In the genomic region with DNA sequence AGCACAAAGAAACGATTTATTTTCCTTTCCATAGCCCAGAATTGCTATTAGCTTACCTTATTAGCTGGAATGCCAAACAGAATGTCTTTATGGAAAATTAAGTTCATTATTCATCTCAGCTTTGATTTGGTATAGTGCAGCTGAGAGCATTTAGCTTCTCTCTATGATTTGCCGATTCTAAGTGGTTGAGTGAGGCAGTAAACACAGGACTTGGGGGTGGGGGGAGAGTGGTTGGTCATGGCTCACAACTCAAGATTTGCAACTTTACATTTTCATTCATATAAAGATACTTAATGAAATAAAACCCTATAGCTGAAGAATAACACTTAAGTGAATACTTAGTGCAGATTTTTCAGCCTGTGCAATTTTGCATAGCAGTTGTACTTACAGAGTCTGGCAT, we compare ENCODE assay signal across 25 cellular contexts.
"Had no signal": no experiment of that assay in that cellular context is flagged by ENCODE, and none has a peak within 500 bp of the region (broad histone marks: within the 10 kb centered on the region; RNA-seq: fewer than 3 reads in every experiment).

No MANE protein-coding gene starts in this region.

- H3K27me3 ChIP-seq: esophagus squamous epithelium, right lobe of liver, suprapubic skin, upper lobe of right lung, vagina had no signal

- H3K4me1 Mint-ChIP-seq: memory B cell; natural killer cell; stimulated activated naive CD8-positive, alpha-beta T cell treated with anti-CD3 and anti-CD28 coated beads, Interleukin-15, amount 100 ng/mL, for 72 hours had no signal

- H3K4me3 ChIP-seq: coronary artery, esophagus squamous epithelium, lung, right lobe of liver, smooth muscle cell, suprapubic skin, transverse colon, upper lobe of right lung, vagina had no signal

- H3K4me2 ChIP-seq: smooth muscle cell had no signal

- H3K27ac Mint-ChIP-seq: effector memory CD8-positive, alpha-beta T cell; memory B cell; natural killer cell; progenitor cell of endocrine pancreas; stimulated activated naive CD8-positive, alpha-beta T cell treated with anti-CD3 and anti-CD28 coated beads, Interleukin-15, amount 100 ng/mL, for 72 hours had no signal

- H2AFZ ChIP-seq: parathyroid adenoma had no signal

- DNase-seq: dermis blood vessel endothelial cell; effector memory CD8-positive, alpha-beta T cell; erythroblast; esophagus squamous epithelium; foreskin melanocyte; head of caudate nucleus; natural killer cell; right lobe of liver; stimulated activated CD4-positive, alpha-beta T cell treated with anti-CD3 and anti-CD28 coated beads, Interleukin-12 subunit alpha, Interleukin-12 subunit beta, amount 100 ng/mL, for 4 hours; stimulated activated CD4-positive, alpha-beta T cell treated with anti-CD3 and anti-CD28 coated beads, Interleukin-1b, Interleukin-23, amount 100 ng/mL, for 48 hours; stimulated activated CD4-positive, alpha-beta T cell treated with anti-CD3 and anti-CD28 coated beads, Interleukin-4, amount 100 ng/mL, for 1 hour; stimulated activated CD8-positive, alpha-beta memory T cell treated with anti-CD3 and anti-CD28 coated beads, Interleukin-4, amount 100 ng/mL, for 48 hours; stimulated activated naive CD4-positive, alpha-beta T cell; stimulated activated naive CD8-positive, alpha-beta T cell treated with anti-CD3 and anti-CD28 coated beads, Interleukin-15, amount 100 ng/mL, for 72 hours; transverse colon; upper lobe of right lung had no signal

- H3K36me3 Mint-ChIP-seq: memory B cell, natural killer cell had no signal

- H3K27ac ChIP-seq: coronary artery, esophagus squamous epithelium, parathyroid adenoma, right lobe of liver, suprapubic skin, transverse colon, upper lobe of right lung, vagina had no signal

- H3K79me2 ChIP-seq: parathyroid adenoma had no signal

- H3K9ac ChIP-seq: parathyroid adenoma had no signal

- H3K9me3 ChIP-seq: esophagus squamous epithelium, right lobe of liver, suprapubic skin, transverse colon, upper lobe of right lung, vagina had no signal

- H3K4me1 ChIP-seq: esophagus squamous epithelium, parathyroid adenoma, right lobe of liver, suprapubic skin, transverse colon, upper lobe of right lung, vagina had no signal

- ATAC-seq: effector memory CD8-positive, alpha-beta T cell; left lobe of liver; natural killer cell; right lobe of liver; stimulated activated naive CD8-positive, alpha-beta T cell treated with anti-CD3 and anti-CD28 coated beads, Interleukin-15, amount 100 ng/mL, for 72 hours; upper lobe of right lung had no signal

- H3K9me3 Mint-ChIP-seq: stimulated activated naive CD8-positive, alpha-beta T cell treated with anti-CD3 and anti-CD28 coated beads, Interleukin-15, amount 100 ng/mL, for 72 hours had no signal

- H3K36me3 ChIP-seq: esophagus squamous epithelium, right lobe of liver, suprapubic skin, transverse colon, upper lobe of right lung, vagina had no signal

- H3K4me3 Mint-ChIP-seq: effector memory CD8-positive, alpha-beta T cell; memory B cell; natural killer cell; stimulated activated naive CD8-positive, alpha-beta T cell treated with anti-CD3 and anti-CD28 coated beads, Interleukin-15, amount 100 ng/mL, for 72 hours had no signal
